15 cellular contexts compared by ENCODE assay signal in genomic region chr1:37593726-37594125, GRCh38. TPM values are rescaled to one million over a fixed set of nuclear protein-coding genes. Genes with fewer than 3 reads are reported as not detected.
DNase-seq lines count a peak whose midpoint lies in the region; ATAC-seq and TF ChIP-seq lines count a peak whose summit lies in the region.
"Had no signal": no experiment of that assay in that cellular context is flagged by ENCODE, and none has a peak within 500 bp of the region (broad histone marks: within the 10 kb centered on the region; RNA-seq: fewer than 3 reads in every experiment).

No MANE protein-coding gene starts in this region.

- CTCF ChIA-PET in OCI-LY7 (lab: Charles Lee; ENCODE audit: unreplicated experiment): no interaction called here
- CTCF ChIA-PET in Caco-2 (lab: Charles Lee): no interaction called here

- H3K4me1 ChIP-seq in OCI-LY7 (ENCODE audit: insufficient read depth, low read length, poor library complexity, severe bottlenecking) (peaks cover 24% of the 10 kb centered on the region), endodermal cell (ENCODE audit: control insufficient read depth, insufficient read depth, low read length) (no peaks in the 10 kb centered on the region), Caco-2 (0 out of 2 replicates have a peak, but pooled peaks cover 6% of the 10 kb centered on the region)

- BruUV-seq in OCI-LY7 (replicated peaks; lab: Mats Ljungman, UMichigan) (no TSS peak), Caco-2 (replicated peaks; lab: Mats Ljungman, UMichigan) (no TSS peak)

- no peaks in the 10 kb centered on the region for H3K9me2 ChIP-seq in OCI-LY7 (ENCODE audit: insufficient read depth, low read length)

- H3K36me3 Mint-ChIP-seq in natural killer cell (peaks cover 14% of the 10 kb centered on the region), endodermal cell (ENCODE audit: low read depth) (peaks cover 30% of the 10 kb centered on the region), Caco-2 (ENCODE audit: insufficient read depth, unreplicated experiment) (peaks cover 35% of the 10 kb centered on the region)
- H3K36me3 Mint-ChIP-seq in natural killer cell treated with Interleukin-12 subunit alpha and Interleukin-12 subunit beta and Interleukin-15 and Interleukin-18, amount 100 ng/mL, for 72 hours: peaks cover 17% of the 10 kb centered on the region

- POLR2A ChIA-PET in OCI-LY7 (lab: Charles Lee): interaction anchor here (1.3 kb wide), 1 partner anchor 83 kb away, joined by 3 read pairs; no protein-coding TSS in a partner anchor
- POLR2A ChIA-PET in Caco-2 (lab: Charles Lee): no interaction called here

- H3K9ac ChIP-seq in endodermal cell (ENCODE audit: extremely low read depth, low read length, poor library complexity, severe bottlenecking): no peak overlapping the region

- WGBS in endodermal cell (ENCODE audit: insufficient coverage in 1 of 2, insufficient read length in 1 of 2), 2 experiments: 92 to 100% methylated on average over 3 to 6 of the region's 6 CpGs

- H3K36me3 ChIP-seq in OCI-LY7 (ENCODE audit: insufficient read depth, low read length) (peaks cover 53% of the 10 kb centered on the region), endodermal cell (ENCODE audit: control insufficient read depth, insufficient read depth, low read length) (peaks cover 46% of the 10 kb centered on the region), Caco-2 (ENCODE audit: control insufficient read depth, insufficient read depth, low read length) (no peaks in the 10 kb centered on the region)

- H3K27ac Mint-ChIP-seq in natural killer cell (no peak overlapping the region), endodermal cell (no peak overlapping the region), Caco-2 (ENCODE audit: unreplicated experiment) (no peak overlapping the region)
- no peak overlapping the region for H3K27ac Mint-ChIP-seq in natural killer cell treated with Interleukin-12 subunit alpha and Interleukin-12 subunit beta and Interleukin-15 and Interleukin-18, amount 100 ng/mL, for 72 hours

- peaks cover 23% of the 10 kb centered on the region in 2 donors for H3K4me1 Mint-ChIP-seq in natural killer cell
- peaks cover 21 to 31% of the 10 kb centered on the region in 2 donors for H3K4me1 Mint-ChIP-seq in natural killer cell treated with Interleukin-12 subunit alpha and Interleukin-12 subunit beta and Interleukin-15 and Interleukin-18, amount 100 ng/mL, for 72 hours (ENCODE audit: low read depth in 2 of 2)
- H3K4me1 Mint-ChIP-seq in endodermal cell: peaks cover 6% of the 10 kb centered on the region
- no peaks in the 10 kb centered on the region for H3K4me1 Mint-ChIP-seq in Caco-2 (ENCODE audit: low read depth, unreplicated experiment)

- no peak overlapping the region for H3K4me3 ChIP-seq in OCI-LY7 (ENCODE audit: low read depth, low read length, poor library complexity, severe bottlenecking)
- H3K4me3 ChIP-seq in endodermal cell (ENCODE audit: low read length): peak overlapping the region; percentile 5
- H3K4me3 ChIP-seq in Caco-2 (ENCODE audit: low read depth, low read length): no peak overlapping the region

- H3K9me3 Mint-ChIP-seq in natural killer cell: no peaks in the 10 kb centered on the region
- no peaks in the 10 kb centered on the region for H3K9me3 Mint-ChIP-seq in natural killer cell treated with Interleukin-12 subunit alpha and Interleukin-12 subunit beta and Interleukin-15 and Interleukin-18, amount 100 ng/mL, for 72 hours
- H3K9me3 Mint-ChIP-seq in endodermal cell: no peaks in the 10 kb centered on the region
- no peaks in the 10 kb centered on the region for H3K9me3 Mint-ChIP-seq in Caco-2 (ENCODE audit: unreplicated experiment)

- intact Hi-C loops in natural killer cell (cut with micrococcal nuclease) (loop anchor here (2.0 to 10.0 kb wide), 2 partner anchors 99 to 251 kb away; partner anchors contain the start of gene CDCA8), OCI-LY7 (cut with micrococcal nuclease; ENCODE audit: unreplicated experiment) (no loop called here), Caco-2 (cut with micrococcal nuclease; ENCODE audit: unreplicated experiment) (no loop called here)

- DNase-seq in natural killer cell (no peak), OCI-LY7 (ENCODE audit: low spot score) (no peak), endodermal cell (no peak), germinal center (ENCODE audit: low spot score) (no peak), Caco-2 (no peak), CD1c-positive myeloid dendritic cell (ENCODE audit: extremely low spot score) (no peak), NCI-H2227 (lab: John Stamatoyannopoulos, UW; ENCODE audit: unreplicated experiment) (no peak)
- DNase-seq in natural killer cell treated with Interleukin-12 subunit alpha and Interleukin-12 subunit beta and Interleukin-15 and Interleukin-18, amount 100 ng/mL, for 72 hours (ENCODE audit: low spot score): no peak
- DNase-seq: C1 segment of cervical spinal cord; NCI-H1105; NCI-H345; stimulated activated CD4-positive, alpha-beta T cell treated with anti-CD3 and anti-CD28 coated beads, Interleukin-4, amount 100 ng/mL, for 4 hours; stimulated activated naive CD4-positive, alpha-beta T cell treated with Interleukin-2 at 50 U/mL for 16 hours; T-helper 9 cell had no signal

- H3K27ac ChIP-seq in OCI-LY7 (ENCODE audit: low read depth, low read length, poor library complexity, severe bottlenecking) (no peak overlapping the region), endodermal cell (ENCODE audit: low read depth, low read length) (no peak overlapping the region)
- H3K27ac ChIP-seq: right atrium auricular region had no signal

- H3K27me3 ChIP-seq in endodermal cell (ENCODE audit: control insufficient read depth, insufficient read depth, low read length, poor library complexity, severe bottlenecking): peaks cover 15% of the 10 kb centered on the region
- H3K27me3 ChIP-seq in Caco-2 (replicated peaks; ENCODE audit: control insufficient read depth, insufficient read depth, low read length): no peaks in the 10 kb centered on the region
- H3K27me3 ChIP-seq: right atrium auricular region had no signal

- H3K9me3 ChIP-seq in OCI-LY7 (ENCODE audit: low read length) (no peaks in the 10 kb centered on the region), endodermal cell (ENCODE audit: control insufficient read depth, low read length) (no peaks in the 10 kb centered on the region), Caco-2 (no peaks in the 10 kb centered on the region)
- H3K9me3 ChIP-seq: right atrium auricular region had no signal

- H3K4me3 Mint-ChIP-seq in natural killer cell: peak overlapping the region; percentile 28
- no peak overlapping the region for H3K4me3 Mint-ChIP-seq in natural killer cell treated with Interleukin-12 subunit alpha and Interleukin-12 subunit beta and Interleukin-15 and Interleukin-18, amount 100 ng/mL, for 72 hours
- H3K4me3 Mint-ChIP-seq in endodermal cell: no peak overlapping the region
- H3K4me3 Mint-ChIP-seq in Caco-2 (ENCODE audit: unreplicated experiment): no peak overlapping the region

- TF ChIP-seq CTCF in natural killer cell (IDR thresholded peaks at IDR 0.05) (no peak), OCI-LY7 (conservative IDR thresholded peaks at IDR 0.05; ENCODE audit: low read length) (no peak), endodermal cell (conservative IDR thresholded peaks at IDR 0.05) (no peak), Caco-2 (IDR thresholded peaks at IDR 0.05; ENCODE audit: insufficient read depth in 1 of 2, low read depth in 1 of 2, low read length in 1 of 2, severe bottlenecking in 1 of 2, unreplicated experiment in 1 of 2) (no peak)

- peaks cover 24% of the 10 kb centered on the region for H4K20me1 ChIP-seq in OCI-LY7 (ENCODE audit: insufficient read depth, low read length)

- H3K27me3 Mint-ChIP-seq in natural killer cell (ENCODE audit: low read depth in 2 of 2) (no peaks in the 10 kb centered on the region), endodermal cell (ENCODE audit: insufficient read depth) (peaks cover 11% of the 10 kb centered on the region), Caco-2 (ENCODE audit: insufficient read depth, unreplicated experiment) (no peaks in the 10 kb centered on the region)
- H3K27me3 Mint-ChIP-seq in natural killer cell treated with Interleukin-12 subunit alpha and Interleukin-12 subunit beta and Interleukin-15 and Interleukin-18, amount 100 ng/mL, for 72 hours: no peaks in the 10 kb centered on the region

- no peak for ATAC-seq in natural killer cell
- ATAC-seq in natural killer cell treated with Interleukin-12 subunit alpha and Interleukin-12 subunit beta and Interleukin-15 and Interleukin-18, amount 100 ng/mL, for 72 hours: no peak

- no peak overlapping the region for H2AFZ ChIP-seq in OCI-LY7 (ENCODE audit: low read length)

- peak overlapping the region; percentile 87 for H3K4me2 ChIP-seq in OCI-LY7 (ENCODE audit: low read length)

- peaks cover 40% of the 10 kb centered on the region for H3K79me2 ChIP-seq in OCI-LY7 (ENCODE audit: insufficient read depth, low read depth, low read length)

RNA-seq across cellular contexts. Expression of gene GNL2, which starts 2.0 kb away (rescaled TPM):
- total RNA-seq in natural killer cell (10 to 100 TPM; 70.7 to 89.9 (median 85.8) TPM), OCI-LY7 (2022) (66.8 and 72.1 TPM in 2 replicates), endodermal cell (10 to 100 TPM; 70.7 to 80.9 TPM), Caco-2 (2022) (51.6 and 53.8 TPM in 2 replicates)
- 10 to 100 TPM; 69.8 to 90.5 TPM for total RNA-seq in natural killer cell treated with Interleukin-12 subunit alpha and Interleukin-12 subunit beta and Interleukin-15 and Interleukin-18, amount 100 ng/mL, for 72 hours
- 107 and 112 TPM in 2 replicates for total RNA-seq in OCI-LY7 (2014; rRNA removed; shearing (Covaris generic))
- polyA plus RNA-seq in endodermal cell (2013, experiment 1 of 2): 73.7 TPM
- 67.8 TPM for polyA plus RNA-seq in endodermal cell (2013, experiment 2 of 2)

RNA-seq across cellular contexts. Expression of gene DNALI1, which starts 37.0 kb away (rescaled TPM):
- total RNA-seq in natural killer cell: under 1 TPM in 1 of 3 donors, not detected in 2; 0.09 TPM
- total RNA-seq in natural killer cell treated with Interleukin-12 subunit alpha and Interleukin-12 subunit beta and Interleukin-15 and Interleukin-18, amount 100 ng/mL, for 72 hours: not detected
- total RNA-seq in OCI-LY7 (2014; rRNA removed; shearing (Covaris generic)): not detected in 2 replicates
- total RNA-seq in OCI-LY7 (2022): not detected in 2 replicates
- total RNA-seq in endodermal cell: 10 to 100 TPM; 31.5 to 39.5 TPM
- polyA plus RNA-seq in endodermal cell (2013, experiment 1 of 2): 21.8 TPM
- polyA plus RNA-seq in endodermal cell (2013, experiment 2 of 2): 16.5 TPM
- 0.21 and 0.27 TPM in 2 replicates for total RNA-seq in Caco-2 (2022)

RNA-seq across cellular contexts. Expression of gene SNIP1, which starts 39.6 kb away (rescaled TPM):
- total RNA-seq in natural killer cell: 10 to 100 TPM; 67.2 to 74.8 (median 68.1) TPM
- total RNA-seq in natural killer cell treated with Interleukin-12 subunit alpha and Interleukin-12 subunit beta and Interleukin-15 and Interleukin-18, amount 100 ng/mL, for 72 hours: 10 to 100 TPM; 31.4 to 35.8 TPM
- total RNA-seq in OCI-LY7 (2014; rRNA removed; shearing (Covaris generic)): 14.7 and 19.2 TPM in 2 replicates
- total RNA-seq in OCI-LY7 (2022): 24.2 and 24.7 TPM in 2 replicates
- total RNA-seq in endodermal cell: 10 to 100 TPM; 20.2 TPM
- polyA plus RNA-seq in endodermal cell (2013, experiment 1 of 2): 9.9 TPM
- polyA plus RNA-seq in endodermal cell (2013, experiment 2 of 2): 10.1 TPM
- 13.7 and 14.6 TPM in 2 replicates for total RNA-seq in Caco-2 (2022)

RNA-seq across cellular contexts. Expression of gene RSPO1, which starts 41.0 kb away (rescaled TPM):
- total RNA-seq in natural killer cell (not detected), OCI-LY7 (2022) (not detected in 2 replicates), endodermal cell (not detected), Caco-2 (2022) (not detected in 2 replicates)
- not detected for total RNA-seq in natural killer cell treated with Interleukin-12 subunit alpha and Interleukin-12 subunit beta and Interleukin-15 and Interleukin-18, amount 100 ng/mL, for 72 hours
- not detected in 2 replicates for total RNA-seq in OCI-LY7 (2014; rRNA removed; shearing (Covaris generic))
- 9.5 TPM for polyA plus RNA-seq in endodermal cell (2013, experiment 1 of 2)
- polyA plus RNA-seq in endodermal cell (2013, experiment 2 of 2): 7.9 TPM

Comparison
In these comparisons a context has a peak if more than half of its experiments do, and no peak if none do; other contexts are left out.
1. RNA of gene DNALI1, which starts 37.0 kb away (total RNA-seq): 31.5 to 39.5 TPM in endodermal cell; 0.21 to 0.27 TPM in Caco-2, 0.09 TPM in natural killer cell, not detected in OCI-LY7 and not detected in natural killer cell treated with Interleukin-12 subunit alpha and Interleukin-12 subunit beta and Interleukin-15 and Interleukin-18, amount 100 ng/mL, for 72 hours; every median in the first group is over 10 times any median in the second.